1 cellular context compared by ENCODE assay signal in genomic region chr16:85961988-85962915, GRCh38.
TF ChIP-seq lines count a peak whose summit lies in the region.

No MANE protein-coding gene starts in this region.

TF ChIP-seq in GM12891, 5 proteins besides CTCF, POLR2A, EP300 and RAD21 (continued from another document):
- TF ChIP-seq TAF1 (IDR thresholded peaks at IDR 0.05; ENCODE audit: low read depth, low read length) (no peak), PAX5 (IDR thresholded peaks at IDR 0.05; ENCODE audit: insufficient read depth, low read length, severe bottlenecking) (no peak)
